16 cellular contexts compared by ENCODE assay signal in the genomic region with DNA sequence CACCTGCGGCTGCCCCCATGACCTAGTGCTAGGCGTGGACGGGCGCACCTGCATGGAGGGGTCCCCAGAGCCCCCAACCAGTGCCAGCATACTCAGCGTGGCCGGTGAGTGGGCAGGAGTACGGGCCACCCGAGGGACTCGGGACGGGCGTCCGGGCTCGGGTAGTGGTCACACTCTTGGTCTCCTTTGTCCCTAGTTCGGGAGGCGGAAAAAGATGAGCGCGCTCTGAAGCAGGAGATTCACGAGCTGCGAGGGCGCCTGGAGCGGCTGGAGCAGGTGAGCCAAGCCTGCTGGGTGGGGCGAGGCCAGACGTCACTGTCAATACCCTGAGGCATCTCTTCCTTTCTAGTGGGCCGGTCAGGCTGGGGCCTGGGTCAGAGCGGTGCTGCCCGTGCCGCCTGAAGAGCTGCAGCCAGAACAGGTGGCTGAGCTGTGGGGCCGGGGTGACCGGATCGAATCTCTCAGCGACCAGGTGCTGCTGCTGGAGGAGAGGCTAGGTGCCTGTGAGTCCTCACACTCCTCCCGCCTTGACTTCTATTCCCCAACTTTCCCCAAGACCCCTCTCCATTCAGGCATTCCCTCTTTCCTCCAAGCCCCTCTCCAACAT. TPM values are rescaled to one million over a fixed set of nuclear protein-coding genes. Genes with fewer than 3 reads are reported as not detected.
DNase-seq lines count a peak whose midpoint lies in the region; TF ChIP-seq lines count a peak whose summit lies in the region.
"Had no signal": no experiment of that assay in that cellular context is flagged by ENCODE, and none has a peak within 500 bp of the region (broad histone marks: within the 10 kb centered on the region; RNA-seq: fewer than 3 reads in every experiment).

No MANE protein-coding gene starts in this region.

- H4K91ac ChIP-seq in trophoblast cell (ENCODE audit: low read depth, low read length) = no peak overlapping the region

- DNase-seq in DMS153 (lab: John Stamatoyannopoulos, UW) (peak; percentile 44), glutamatergic neuron (no peak), trophoblast cell (peak; percentile 86 to 92), DMS79 treated with DMSO at 0.1 percent for 48 hours (lab: John Stamatoyannopoulos, UW) (no peak), caudate nucleus (lab: John Stamatoyannopoulos, UW) (no peak)
- no peak for DNase-seq in stimulated activated naive CD4-positive, alpha-beta T cell (lab: John Stamatoyannopoulos, UW)
- DNase-seq: activated naive CD4-positive, alpha-beta T cell treated with anti-CD3 and anti-CD28 coated beads, Interleukin-2, amount 10 ng/mL, durations not matched to agents 7 days and 5 days; effector memory CD8-positive, alpha-beta T cell; lower lobe of right lung; NCI-H187; NCI-H510A; stimulated activated naive B cell treated with anti-CD40 and anti-IgM and Interleukin-4, amounts not matched to agents 10 μg/mL and 1 μg/mL and 100 μg/mL, for 72 hours had no signal

- no peak overlapping the region for H4K12ac ChIP-seq in trophoblast cell (ENCODE audit: low read depth, low read length)

- no peak overlapping the region for H3K18ac ChIP-seq in trophoblast cell (ENCODE audit: low read length)

- H2AK5ac ChIP-seq in trophoblast cell (ENCODE audit: low read length) = no peak overlapping the region

- peaks cover 12% of the 10 kb centered on the region for H3K4me1 Mint-ChIP-seq in glutamatergic neuron (ENCODE audit: low read depth, unreplicated experiment)
- H3K4me1 Mint-ChIP-seq: activated naive CD4-positive, alpha-beta T cell treated with anti-CD3 and anti-CD28 coated beads, Interleukin-2, amount 10 ng/mL, durations not matched to agents 7 days and 5 days had no signal

- no peaks in the 10 kb centered on the region for H3K27me3 ChIP-seq in HUES6 (ENCODE audit: control insufficient read depth, insufficient read depth, low read length)
- H3K27me3 ChIP-seq in trophoblast cell (ENCODE audit: insufficient read depth, low read length) = no peaks in the 10 kb centered on the region
- H3K27me3 ChIP-seq: BLaER1 treated with 17β-estradiol and CSF1 and Interleukin-3, amounts not matched to agents 10 nM and 100 nM; vagina had no signal

- H3K9me3 Mint-ChIP-seq in glutamatergic neuron (ENCODE audit: unreplicated experiment) = peaks cover 21% of the 10 kb centered on the region
- H3K9me3 Mint-ChIP-seq: activated naive CD4-positive, alpha-beta T cell treated with anti-CD3 and anti-CD28 coated beads, Interleukin-2, amount 10 ng/mL, durations not matched to agents 7 days and 5 days; effector memory CD8-positive, alpha-beta T cell; stimulated activated naive B cell treated with anti-CD40 and anti-IgM and Interleukin-4, amounts not matched to agents 10 μg/mL and 1 μg/mL and 100 μg/mL, for 72 hours had no signal

- no peak overlapping the region for H2BK5ac ChIP-seq in trophoblast cell (ENCODE audit: low read depth, low read length, poor library complexity)

- H3K14ac ChIP-seq in trophoblast cell (ENCODE audit: low read length) = no peak overlapping the region

- H3K36me3 ChIP-seq in HUES6 (ENCODE audit: control insufficient read depth, insufficient read depth, low read length) = peaks cover 61% of the 10 kb centered on the region
- peaks cover 67 to 73% of the 10 kb centered on the region in 2 experiments for H3K36me3 ChIP-seq in trophoblast cell (ENCODE audit: control insufficient read depth in 1 of 2, insufficient read depth in 2 of 2, low read length in 2 of 2)

- H3K9ac ChIP-seq in HUES6 (ENCODE audit: low read length) (peak overlapping the region; percentile 41), trophoblast cell (ENCODE audit: low read length) (no peak overlapping the region)

- H3K27ac Mint-ChIP-seq in glutamatergic neuron (ENCODE audit: unreplicated experiment) = peak overlapping the region; percentile 45
- H3K27ac Mint-ChIP-seq: activated naive CD4-positive, alpha-beta T cell treated with anti-CD3 and anti-CD28 coated beads, Interleukin-2, amount 10 ng/mL, durations not matched to agents 7 days and 5 days; stimulated activated naive B cell treated with anti-CD40 and anti-IgM and Interleukin-4, amounts not matched to agents 10 μg/mL and 1 μg/mL and 100 μg/mL, for 72 hours had no signal

- no peak overlapping the region for H3K4me2 ChIP-seq in trophoblast cell (ENCODE audit: low read length)

- no peak overlapping the region for H3K4me3 Mint-ChIP-seq in glutamatergic neuron (ENCODE audit: unreplicated experiment)
- H3K4me3 Mint-ChIP-seq: activated naive CD4-positive, alpha-beta T cell treated with anti-CD3 and anti-CD28 coated beads, Interleukin-2, amount 10 ng/mL, durations not matched to agents 7 days and 5 days; effector memory CD8-positive, alpha-beta T cell; stimulated activated naive B cell treated with anti-CD40 and anti-IgM and Interleukin-4, amounts not matched to agents 10 μg/mL and 1 μg/mL and 100 μg/mL, for 72 hours had no signal

- H3K23ac ChIP-seq in trophoblast cell (ENCODE audit: low read length) = no peak overlapping the region

- no peak overlapping the region for H3K4ac ChIP-seq in trophoblast cell (ENCODE audit: low read depth, low read length)

- peaks cover 18% of the 10 kb centered on the region for H3K27me3 Mint-ChIP-seq in glutamatergic neuron (ENCODE audit: unreplicated experiment)
- H3K27me3 Mint-ChIP-seq: activated naive CD4-positive, alpha-beta T cell treated with anti-CD3 and anti-CD28 coated beads, Interleukin-2, amount 10 ng/mL, durations not matched to agents 7 days and 5 days; effector memory CD8-positive, alpha-beta T cell; stimulated activated naive B cell treated with anti-CD40 and anti-IgM and Interleukin-4, amounts not matched to agents 10 μg/mL and 1 μg/mL and 100 μg/mL, for 72 hours had no signal

- H2AFZ ChIP-seq in trophoblast cell (ENCODE audit: insufficient read depth, low read length, poor library complexity) = no peak overlapping the region

- no CpG with 5 or more reads among the region's 32 CpGs for WGBS in trophoblast cell (ENCODE audit: extremely low coverage, insufficient coverage, insufficient read length)

- H3K4me3 ChIP-seq in HUES6 (ENCODE audit: low read depth, low read length) = no peak overlapping the region; the same call in 1 of the 2 replicates
- H3K4me3 ChIP-seq in trophoblast cell (ENCODE audit: low read depth, low read length) = no peak overlapping the region
- H3K4me3 ChIP-seq: BLaER1 treated with 17β-estradiol and CSF1 and Interleukin-3, amounts not matched to agents 10 nM and 100 nM; lower lobe of right lung; vagina had no signal

- H3K9me3 ChIP-seq in HUES6 (ENCODE audit: control insufficient read depth, insufficient read depth, low read depth, low read length) (no peaks in the 10 kb centered on the region), trophoblast cell (ENCODE audit: insufficient read depth, low read depth, low read length) (no peaks in the 10 kb centered on the region)
- H3K9me3 ChIP-seq: BLaER1 treated with 17β-estradiol and CSF1 and Interleukin-3, amounts not matched to agents 10 nM and 100 nM; lower lobe of right lung; vagina had no signal

- H3K4me1 ChIP-seq in HUES6 (ENCODE audit: control insufficient read depth, insufficient read depth, low read length) (peaks cover 9% of the 10 kb centered on the region; the same call in 1 of the 2 replicates), trophoblast cell (ENCODE audit: control insufficient read depth in 1 of 2, insufficient read depth in 2 of 2, low read length in 2 of 2) (peaks cover 5 to 7% of the 10 kb centered on the region in 2 experiments)
- H3K4me1 ChIP-seq: lower lobe of right lung, vagina had no signal

- no peaks in the 10 kb centered on the region for H3K79me2 ChIP-seq in trophoblast cell (ENCODE audit: control insufficient read depth, insufficient read depth, low read length, poor library complexity)

- no peaks in the 10 kb centered on the region for H3K79me1 ChIP-seq in trophoblast cell (ENCODE audit: low read length)

- no peak for TF ChIP-seq CTCF in glutamatergic neuron (IDR thresholded peaks at IDR 0.05; ENCODE audit: partially characterized antibody, unreplicated experiment)

- no peak overlapping the region for H2BK120ac ChIP-seq in trophoblast cell (ENCODE audit: insufficient read depth, low read length, poor library complexity)

- H2BK12ac ChIP-seq in trophoblast cell (ENCODE audit: low read length) = no peak overlapping the region

- no peak overlapping the region for H4K8ac ChIP-seq in trophoblast cell (ENCODE audit: low read depth, low read length)

- H3K36me3 Mint-ChIP-seq in glutamatergic neuron (ENCODE audit: unreplicated experiment) = peaks cover 6% of the 10 kb centered on the region

- H3K27ac ChIP-seq in HUES6 (ENCODE audit: low read depth, low read length) = no peak overlapping the region
- H3K27ac ChIP-seq in trophoblast cell (ENCODE audit: low read depth, low read length) = no peak overlapping the region
- H3K27ac ChIP-seq in caudate nucleus (ENCODE audit: low read depth, low read length) = no peak overlapping the region
- H3K27ac ChIP-seq: BLaER1 treated with 17β-estradiol and CSF1 and Interleukin-3, amounts not matched to agents 10 nM and 100 nM; lower lobe of right lung; vagina had no signal

RNA-seq across cellular contexts. Expression of gene EGFL8, which starts 2.9 kb away (rescaled TPM):
- total RNA-seq in glutamatergic neuron (ENCODE audit: unreplicated experiment) = 23.0 TPM
- polyA plus RNA-seq in trophoblast cell (2013) = 21.6 and 24.5 TPM in 2 replicates

RNA-seq across cellular contexts. Expression of gene AGPAT1, which starts 8.6 kb away (rescaled TPM):
- total RNA-seq in glutamatergic neuron (ENCODE audit: unreplicated experiment) = 136 TPM
- 67.1 and 67.2 TPM in 2 replicates for polyA plus RNA-seq in trophoblast cell (2013)

RNA-seq across cellular contexts. Expression of gene RNF5, which starts 10.9 kb away (rescaled TPM):
- 103 TPM for total RNA-seq in glutamatergic neuron (ENCODE audit: unreplicated experiment)
- 51.4 and 55.5 TPM in 2 replicates for polyA plus RNA-seq in trophoblast cell (2013)

RNA-seq across cellular contexts. Expression of gene PPT2, which starts 13.3 kb away (rescaled TPM):
- total RNA-seq in glutamatergic neuron (ENCODE audit: unreplicated experiment) = 55.1 TPM
- polyA plus RNA-seq in trophoblast cell (2013) = 39.7 and 44.5 TPM in 2 replicates

RNA-seq across cellular contexts. Expression of gene PRRT1, which starts 15.5 kb away (rescaled TPM):
- 5.1 TPM for total RNA-seq in glutamatergic neuron (ENCODE audit: unreplicated experiment)
- 1.1 and 1.2 TPM in 2 replicates for polyA plus RNA-seq in trophoblast cell (2013)
- total RNA-seq: bronchial epithelial cell had no signal

Comparison
In these comparisons a context has a peak if more than half of its experiments do, and no peak if none do; other contexts are left out.
1. DNase-seq: peak in DMS153 (single experiment) and trophoblast cell (2 of 2); none in glutamatergic neuron (single experiment), stimulated activated naive CD4-positive, alpha-beta T cell (0 of 6), DMS79 treated with DMSO at 0.1 percent for 48 hours (single experiment) and caudate nucleus (0 of 61).